In the genomic region with DNA sequence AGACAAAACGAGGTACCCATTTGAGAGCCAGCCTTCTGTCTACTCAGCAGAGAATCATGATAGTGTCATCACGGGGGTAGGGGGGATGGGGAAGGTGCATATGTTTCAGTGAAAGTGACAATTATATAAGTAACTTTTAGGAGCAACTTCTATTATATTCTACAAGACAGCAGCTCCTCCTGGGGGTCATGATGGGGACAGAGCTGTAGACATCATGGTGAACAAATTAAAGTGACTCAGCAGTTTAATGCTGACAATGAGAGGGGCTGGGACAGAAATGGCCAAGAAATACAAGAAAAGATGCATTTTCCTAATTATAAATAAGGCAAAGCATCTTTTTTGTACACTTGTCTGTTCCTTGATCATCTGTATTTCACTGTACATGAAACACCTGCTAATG, we compare ENCODE assay signal across 1 cellular context.
TF ChIP-seq lines count a peak whose summit lies in the region.

No MANE protein-coding gene starts in this region.

TF ChIP-seq in GM23338, 12 proteins besides CTCF, POLR2A, EP300 and RAD21 (continued from another document):
- TF ChIP-seq, protein P1, sequence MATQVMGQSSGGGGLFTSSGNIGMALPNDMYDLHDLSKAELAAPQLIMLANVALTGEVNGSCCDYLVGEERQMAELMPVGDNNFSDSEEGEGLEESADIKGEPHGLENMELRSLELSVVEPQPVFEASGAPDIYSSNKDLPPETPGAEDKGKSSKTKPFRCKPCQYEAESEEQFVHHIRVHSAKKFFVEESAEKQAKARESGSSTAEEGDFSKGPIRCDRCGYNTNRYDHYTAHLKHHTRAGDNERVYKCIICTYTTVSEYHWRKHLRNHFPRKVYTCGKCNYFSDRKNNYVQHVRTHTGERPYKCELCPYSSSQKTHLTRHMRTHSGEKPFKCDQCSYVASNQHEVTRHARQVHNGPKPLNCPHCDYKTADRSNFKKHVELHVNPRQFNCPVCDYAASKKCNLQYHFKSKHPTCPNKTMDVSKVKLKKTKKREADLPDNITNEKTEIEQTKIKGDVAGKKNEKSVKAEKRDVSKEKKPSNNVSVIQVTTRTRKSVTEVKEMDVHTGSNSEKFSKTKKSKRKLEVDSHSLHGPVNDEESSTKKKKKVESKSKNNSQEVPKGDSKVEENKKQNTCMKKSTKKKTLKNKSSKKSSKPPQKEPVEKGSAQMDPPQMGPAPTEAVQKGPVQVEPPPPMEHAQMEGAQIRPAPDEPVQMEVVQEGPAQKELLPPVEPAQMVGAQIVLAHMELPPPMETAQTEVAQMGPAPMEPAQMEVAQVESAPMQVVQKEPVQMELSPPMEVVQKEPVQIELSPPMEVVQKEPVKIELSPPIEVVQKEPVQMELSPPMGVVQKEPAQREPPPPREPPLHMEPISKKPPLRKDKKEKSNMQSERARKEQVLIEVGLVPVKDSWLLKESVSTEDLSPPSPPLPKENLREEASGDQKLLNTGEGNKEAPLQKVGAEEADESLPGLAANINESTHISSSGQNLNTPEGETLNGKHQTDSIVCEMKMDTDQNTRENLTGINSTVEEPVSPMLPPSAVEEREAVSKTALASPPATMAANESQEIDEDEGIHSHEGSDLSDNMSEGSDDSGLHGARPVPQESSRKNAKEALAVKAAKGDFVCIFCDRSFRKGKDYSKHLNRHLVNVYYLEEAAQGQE (IDR thresholded peaks at IDR 0.05; ENCODE audit: unreplicated experiment), result no peak
- TF ChIP-seq, protein P2, sequence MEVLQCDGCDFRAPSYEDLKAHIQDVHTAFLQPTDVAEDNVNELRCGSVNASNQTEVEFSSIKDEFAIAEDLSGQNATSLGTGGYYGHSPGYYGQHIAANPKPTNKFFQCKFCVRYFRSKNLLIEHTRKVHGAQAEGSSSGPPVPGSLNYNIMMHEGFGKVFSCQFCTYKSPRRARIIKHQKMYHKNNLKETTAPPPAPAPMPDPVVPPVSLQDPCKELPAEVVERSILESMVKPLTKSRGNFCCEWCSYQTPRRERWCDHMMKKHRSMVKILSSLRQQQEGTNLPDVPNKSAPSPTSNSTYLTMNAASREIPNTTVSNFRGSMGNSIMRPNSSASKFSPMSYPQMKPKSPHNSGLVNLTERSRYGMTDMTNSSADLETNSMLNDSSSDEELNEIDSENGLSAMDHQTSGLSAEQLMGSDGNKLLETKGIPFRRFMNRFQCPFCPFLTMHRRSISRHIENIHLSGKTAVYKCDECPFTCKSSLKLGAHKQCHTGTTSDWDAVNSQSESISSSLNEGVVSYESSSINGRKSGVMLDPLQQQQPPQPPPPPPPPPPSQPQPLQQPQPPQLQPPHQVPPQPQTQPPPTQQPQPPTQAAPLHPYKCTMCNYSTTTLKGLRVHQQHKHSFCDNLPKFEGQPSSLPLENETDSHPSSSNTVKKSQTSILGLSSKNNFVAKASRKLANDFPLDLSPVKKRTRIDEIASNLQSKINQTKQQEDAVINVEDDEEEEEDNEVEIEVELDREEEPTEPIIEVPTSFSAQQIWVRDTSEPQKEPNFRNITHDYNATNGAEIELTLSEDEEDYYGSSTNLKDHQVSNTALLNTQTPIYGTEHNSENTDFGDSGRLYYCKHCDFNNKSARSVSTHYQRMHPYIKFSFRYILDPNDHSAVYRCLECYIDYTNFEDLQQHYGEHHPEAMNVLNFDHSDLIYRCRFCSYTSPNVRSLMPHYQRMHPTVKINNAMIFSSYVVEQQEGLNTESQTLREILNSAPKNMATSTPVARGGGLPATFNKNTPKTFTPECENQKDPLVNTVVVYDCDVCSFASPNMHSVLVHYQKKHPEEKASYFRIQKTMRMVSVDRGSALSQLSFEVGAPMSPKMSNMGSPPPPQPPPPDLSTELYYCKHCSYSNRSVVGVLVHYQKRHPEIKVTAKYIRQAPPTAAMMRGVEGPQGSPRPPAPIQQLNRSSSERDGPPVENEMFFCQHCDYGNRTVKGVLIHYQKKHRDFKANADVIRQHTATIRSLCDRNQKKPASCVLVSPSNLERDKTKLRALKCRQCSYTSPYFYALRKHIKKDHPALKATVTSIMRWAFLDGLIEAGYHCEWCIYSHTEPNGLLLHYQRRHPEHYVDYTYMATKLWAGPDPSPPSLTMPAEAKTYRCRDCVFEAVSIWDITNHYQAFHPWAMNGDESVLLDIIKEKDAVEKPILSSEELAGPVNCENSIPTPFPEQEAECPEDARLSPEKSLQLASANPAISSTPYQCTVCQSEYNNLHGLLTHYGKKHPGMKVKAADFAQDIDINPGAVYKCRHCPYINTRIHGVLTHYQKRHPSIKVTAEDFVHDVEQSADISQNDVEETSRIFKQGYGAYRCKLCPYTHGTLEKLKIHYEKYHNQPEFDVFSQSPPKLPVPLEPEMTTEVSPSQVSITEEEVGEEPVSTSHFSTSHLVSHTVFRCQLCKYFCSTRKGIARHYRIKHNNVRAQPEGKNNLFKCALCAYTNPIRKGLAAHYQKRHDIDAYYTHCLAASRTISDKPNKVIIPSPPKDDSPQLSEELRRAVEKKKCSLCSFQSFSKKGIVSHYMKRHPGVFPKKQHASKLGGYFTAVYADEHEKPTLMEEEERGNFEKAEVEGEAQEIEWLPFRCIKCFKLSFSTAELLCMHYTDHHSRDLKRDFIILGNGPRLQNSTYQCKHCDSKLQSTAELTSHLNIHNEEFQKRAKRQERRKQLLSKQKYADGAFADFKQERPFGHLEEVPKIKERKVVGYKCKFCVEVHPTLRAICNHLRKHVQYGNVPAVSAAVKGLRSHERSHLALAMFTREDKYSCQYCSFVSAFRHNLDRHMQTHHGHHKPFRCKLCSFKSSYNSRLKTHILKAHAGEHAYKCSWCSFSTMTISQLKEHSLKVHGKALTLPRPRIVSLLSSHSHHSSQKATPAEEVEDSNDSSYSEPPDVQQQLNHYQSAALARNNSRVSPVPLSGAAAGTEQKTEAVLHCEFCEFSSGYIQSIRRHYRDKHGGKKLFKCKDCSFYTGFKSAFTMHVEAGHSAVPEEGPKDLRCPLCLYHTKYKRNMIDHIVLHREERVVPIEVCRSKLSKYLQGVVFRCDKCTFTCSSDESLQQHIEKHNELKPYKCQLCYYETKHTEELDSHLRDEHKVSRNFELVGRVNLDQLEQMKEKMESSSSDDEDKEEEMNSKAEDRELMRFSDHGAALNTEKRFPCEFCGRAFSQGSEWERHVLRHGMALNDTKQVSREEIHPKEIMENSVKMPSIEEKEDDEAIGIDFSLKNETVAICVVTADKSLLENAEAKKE (CRISPR knock-in tag; IDR thresholded peaks at IDR 0.05), result no peak
- no peak for TF ChIP-seq EZH2 (IDR thresholded peaks at IDR 0.05; ENCODE audit: low read depth, unreplicated experiment)
